In the genomic region with DNA sequence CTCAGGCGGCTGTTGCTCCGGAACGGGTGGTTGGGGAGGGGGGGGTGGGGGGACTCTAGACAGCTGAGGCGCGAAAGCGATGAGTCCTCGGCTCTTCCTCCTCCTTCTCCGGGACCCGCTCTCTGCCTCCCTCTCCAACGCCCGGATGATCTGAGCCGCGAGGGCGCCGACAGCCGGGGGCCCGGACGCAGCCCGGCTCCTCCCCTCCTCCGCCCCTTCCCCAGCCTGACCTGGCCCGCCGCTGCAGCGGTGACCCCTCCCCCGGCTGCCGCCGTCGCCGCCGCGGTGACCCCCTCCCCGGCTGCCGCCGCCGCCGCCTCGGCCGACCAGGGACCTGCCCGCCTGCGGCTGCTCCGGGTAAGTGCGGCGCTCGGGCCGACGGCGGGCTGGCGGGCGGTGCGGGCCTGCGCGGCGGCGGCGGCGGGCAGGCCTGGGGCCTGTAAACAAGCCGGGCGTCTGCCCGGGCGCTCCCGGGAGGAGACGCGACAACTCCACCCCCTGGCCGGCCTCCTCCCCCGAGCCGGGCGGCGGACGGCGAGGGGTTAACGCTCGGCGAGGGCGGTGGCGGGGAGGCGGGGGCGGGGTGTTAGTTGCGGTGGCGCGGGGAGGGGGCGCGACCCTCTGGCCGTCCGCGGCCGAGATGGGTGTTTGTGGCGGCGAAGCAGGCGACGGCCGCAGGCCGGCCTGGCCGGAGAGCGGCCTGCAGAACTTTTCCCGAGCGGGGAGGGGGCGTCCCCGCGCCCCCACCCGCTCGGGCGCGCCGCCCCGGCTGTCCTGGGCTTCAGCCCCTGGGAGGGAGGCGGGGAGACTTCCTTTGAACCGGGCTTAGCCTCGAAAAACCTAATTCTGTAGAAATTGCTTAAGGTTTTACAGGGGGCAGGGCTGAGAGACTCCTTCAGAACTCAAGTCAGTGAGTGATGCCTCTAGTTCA, we compare ENCODE assay signal across 8 cellular contexts. TPM values are rescaled to one million over a fixed set of nuclear protein-coding genes. Genes with fewer than 3 reads are reported as not detected.
DNase-seq lines count a peak whose midpoint lies in the region; ATAC-seq and TF ChIP-seq lines count a peak whose summit lies in the region.

No MANE protein-coding gene starts in this region.

- peak; percentile 34 for ATAC-seq in HG03442 (IDR thresholded peaks at IDR 0.05; ENCODE audit: unreplicated experiment)

- TF ChIP-seq CTCF in epithelial cell of esophagus (IDR thresholded peaks at IDR 0.05; ENCODE audit: insufficient read depth, low read depth, low read length, missing control alignments) = no peak

- peak overlapping the region; percentile 87 for H3K4me2 ChIP-seq in BLaER1

- H3K4me3 ChIP-seq in BLaER1 (peak overlapping the region; percentile 85), epithelial cell of esophagus (ENCODE audit: low read length) (peak overlapping the region; percentile 67), mononuclear cell (ENCODE audit: low read length) (peak overlapping the region; percentile 65)

- no peaks in the 10 kb centered on the region for H3K27me3 ChIP-seq in BLaER1
- no peaks in the 10 kb centered on the region for H3K27me3 ChIP-seq in mononuclear cell (ENCODE audit: insufficient read depth, low read length)

- H3K9ac ChIP-seq in BLaER1 = peak overlapping the region; percentile 99

- DNase-seq in GM19240 (ENCODE audit: insufficient read length, low spot score) (peak; percentile 38), NOMO-1 (lab: John Stamatoyannopoulos, UW; ENCODE audit: unreplicated experiment in 2 of 2) (peak; percentile 58 to 69), activated T-cell treated with anti-CD3 and anti-CD28 coated beads for 24 hours (ENCODE audit: low read depth) (peak; percentile 48), epithelial cell of esophagus (ENCODE audit: low read depth) (peak; percentile 79)
- peak; percentile 48 to 52 for DNase-seq in stimulated activated CD8-positive, alpha-beta memory T cell treated with anti-CD3 and anti-CD28 coated beads, Interleukin-2, amount 100 ng/mL, for 48 hours (ENCODE audit: low read depth in 2 of 2)

- H3K27ac ChIP-seq in BLaER1 = peak overlapping the region; percentile 100

- H3K9me3 ChIP-seq in BLaER1 (peaks cover 3% of the 10 kb centered on the region; the same call in 1 of the 2 replicates), mononuclear cell (ENCODE audit: low read depth, low read length) (no peaks in the 10 kb centered on the region)

- H4K20me1 ChIP-seq in BLaER1 = peaks cover 47% of the 10 kb centered on the region

- H3K4me1 ChIP-seq in BLaER1 = peaks cover 31% of the 10 kb centered on the region
- peaks cover 27% of the 10 kb centered on the region for H3K4me1 ChIP-seq in mononuclear cell (ENCODE audit: insufficient read depth, low read length)

- no peaks in the 10 kb centered on the region for H3K36me3 ChIP-seq in BLaER1

RNA-seq across cellular contexts. Expression of a gene that starts 0.6 kb away (rescaled TPM):
- total RNA-seq in mononuclear cell = 105 TPM

Comparison
In these comparisons a context has a peak if more than half of its experiments do, and no peak if none do; other contexts are left out.
1. Peak in every context shown above with its lines: DNase-seq, ATAC-seq, H3K4me3 ChIP-seq and H3K27ac ChIP-seq.